1 cellular context compared by ENCODE assay signal in genomic region chr20:33209789-33210188, GRCh38.
A peak's percentile ranks its signal among the peaks of the same experiment; 100 is the strongest.
TF ChIP-seq lines count a peak whose summit lies in the region.

No MANE protein-coding gene starts in this region.

TF ChIP-seq in HepG2, 621 proteins besides CTCF, POLR2A, EP300 and RAD21 (continued from another document and continues in another):
- TF ChIP-seq ZNF225 (CRISPR knock-in tag; IDR thresholded peaks at IDR 0.05), result peak; percentile 68; the same call in 1 of the 2 replicates
- TF ChIP-seq DMTF1 (CRISPR knock-in tag; IDR thresholded peaks at IDR 0.05), result peak; percentile 86; the same call in 1 of the 2 replicates
- TF ChIP-seq RERE (CRISPR knock-in tag; IDR thresholded peaks at IDR 0.05; ENCODE audit: low read depth), result peak; percentile 82; the same call in 1 of the 2 replicates
- peak; percentile 96 for TF ChIP-seq ZNF605 (CRISPR knock-in tag; IDR thresholded peaks at IDR 0.05)
- TF ChIP-seq ZNF550 (CRISPR knock-in tag; IDR thresholded peaks at IDR 0.05; ENCODE audit: borderline replicate concordance), result no peak
- peak; percentile 99 for TF ChIP-seq ZNF124 (CRISPR knock-in tag; IDR thresholded peaks at IDR 0.05)
- peak; percentile 98; the same call in 1 of the 2 replicates for TF ChIP-seq SP140L (CRISPR knock-in tag; IDR thresholded peaks at IDR 0.05; ENCODE audit: borderline replicate concordance)
- no peak for TF ChIP-seq TCF12 (IDR thresholded peaks at IDR 0.05)
- peak; percentile 85 for TF ChIP-seq TCF12 (CRISPR knock-in tag; IDR thresholded peaks at IDR 0.05)
- peak; percentile 94 for TF ChIP-seq ZNF615 (CRISPR knock-in tag; IDR thresholded peaks at IDR 0.05; ENCODE audit: borderline replicate concordance)
- no peak for TF ChIP-seq PRPF4 (IDR thresholded peaks at IDR 0.05; ENCODE audit: low read depth, low read length, poor library complexity, severe bottlenecking)
- TF ChIP-seq TFE3 (CRISPR knock-in tag; IDR thresholded peaks at IDR 0.05), result peak; percentile 96
- peak; percentile 99 for TF ChIP-seq HOXA5 (CRISPR knock-in tag; IDR thresholded peaks at IDR 0.05)
- TF ChIP-seq SIX1 (CRISPR knock-in tag; IDR thresholded peaks at IDR 0.05; ENCODE audit: borderline replicate concordance), result no peak
- no peak for TF ChIP-seq NR2C2 (CRISPR knock-in tag; IDR thresholded peaks at IDR 0.05; ENCODE audit: borderline replicate concordance)
- peak; percentile 81; the same call in 1 of the 2 replicates for TF ChIP-seq ZNF691 (CRISPR knock-in tag; IDR thresholded peaks at IDR 0.05; ENCODE audit: borderline replicate concordance, low read depth)
- TF ChIP-seq NR3C1 (CRISPR knock-in tag; IDR thresholded peaks at IDR 0.05), result no peak
- TF ChIP-seq SP4 (CRISPR knock-in tag; IDR thresholded peaks at IDR 0.05), result peak; percentile 75
- TF ChIP-seq ZBTB38 (CRISPR knock-in tag; IDR thresholded peaks at IDR 0.05), result peak; percentile 74
- peak; percentile 53; the same call in 1 of the 2 replicates for TF ChIP-seq KMT2A (CRISPR knock-in tag; IDR thresholded peaks at IDR 0.05)
- peak; percentile 94 for TF ChIP-seq MEF2D (CRISPR knock-in tag; IDR thresholded peaks at IDR 0.05)
- TF ChIP-seq FOSL1 (CRISPR knock-in tag; IDR thresholded peaks at IDR 0.05; ENCODE audit: borderline replicate concordance), result no peak
- no peak for TF ChIP-seq BRF2 (CRISPR knock-in tag; IDR thresholded peaks at IDR 0.05)
- peak; percentile 96 for TF ChIP-seq TOPORS (CRISPR knock-in tag; IDR thresholded peaks at IDR 0.05)
- 0 out of 2 replicates have a peak, but pooled peaks have one; percentile 55 for TF ChIP-seq SIN3A (IDR thresholded peaks at IDR 0.05; ENCODE audit: borderline replicate concordance, low read depth, low read length)
- no peak for TF ChIP-seq RBFOX2 (IDR thresholded peaks at IDR 0.05; ENCODE audit: low read depth, low read length)
- TF ChIP-seq RFXAP (CRISPR knock-in tag; IDR thresholded peaks at IDR 0.05; ENCODE audit: borderline replicate concordance), result peak; percentile 82; the same call in 1 of the 2 replicates
- no peak for TF ChIP-seq RBM22 (optimal IDR thresholded peaks at IDR 0.05; ENCODE audit: low read length)
- TF ChIP-seq ZNF619 (CRISPR knock-in tag; IDR thresholded peaks at IDR 0.05), result no peak
- peak; percentile 76 for TF ChIP-seq GATAD2A (CRISPR knock-in tag; IDR thresholded peaks at IDR 0.05)
- peak; percentile 80 for TF ChIP-seq PRDM10 (CRISPR knock-in tag; IDR thresholded peaks at IDR 0.05; ENCODE audit: low read depth)
- TF ChIP-seq ZNF510 (CRISPR knock-in tag; IDR thresholded peaks at IDR 0.05; ENCODE audit: low read depth), result peak; percentile 92; the same call in 1 of the 2 replicates
- peak; percentile 93 for TF ChIP-seq ZNF546 (CRISPR knock-in tag; conservative IDR thresholded peaks at IDR 0.05)
- TF ChIP-seq ZNF580 (CRISPR knock-in tag; IDR thresholded peaks at IDR 0.05; ENCODE audit: borderline replicate concordance, low read depth), result peak; percentile 100
- TF ChIP-seq ZNF335 (CRISPR knock-in tag; IDR thresholded peaks at IDR 0.05), result peak; percentile 95
- TF ChIP-seq GMEB2 (CRISPR knock-in tag; IDR thresholded peaks at IDR 0.05; ENCODE audit: low read depth), result peak; percentile 75; the same call in 1 of the 2 replicates
- no peak for TF ChIP-seq YY1 (IDR thresholded peaks at IDR 0.05; ENCODE audit: insufficient read depth, insufficient replicate concordance, low read depth, low read length)
- peak; percentile 78; the same call in 1 of the 2 replicates for TF ChIP-seq EED (CRISPR knock-in tag; IDR thresholded peaks at IDR 0.05)
- TF ChIP-seq ZNF275 (CRISPR knock-in tag; IDR thresholded peaks at IDR 0.05; ENCODE audit: borderline replicate concordance), result peak; percentile 96
- peak; percentile 44; the same call in 1 of the 2 replicates for TF ChIP-seq CEBPG (CRISPR knock-in tag; IDR thresholded peaks at IDR 0.05)
- no peak for TF ChIP-seq SP1 (IDR thresholded peaks at IDR 0.05)
- TF ChIP-seq SP1 (CRISPR knock-in tag; IDR thresholded peaks at IDR 0.05), result peak; percentile 81; the same call in 1 of the 2 replicates
- TF ChIP-seq ZNF616 (CRISPR knock-in tag; IDR thresholded peaks at IDR 0.05; ENCODE audit: low read depth), result peak; percentile 90; the same call in 1 of the 2 replicates
- no peak for TF ChIP-seq DR1 (CRISPR knock-in tag; IDR thresholded peaks at IDR 0.05)
- TF ChIP-seq MATR3 (CRISPR knock-in tag; IDR thresholded peaks at IDR 0.05), result no peak
- no peak for TF ChIP-seq NCOA1 (CRISPR knock-in tag; IDR thresholded peaks at IDR 0.05)
- 0 out of 2 replicates have a peak, but pooled peaks have one; percentile 36 for TF ChIP-seq ZNF350 (CRISPR knock-in tag; IDR thresholded peaks at IDR 0.05; ENCODE audit: borderline replicate concordance, low read depth)
